ENCODE assay signal across 29 cellular contexts in genomic region chr22:41040483-41040882, GRCh38.
"Had no signal": no experiment of that assay in that cellular context is flagged by ENCODE, and none has a peak within 500 bp of the region (broad histone marks: within the 10 kb centered on the region; RNA-seq: fewer than 3 reads in every experiment).

No MANE protein-coding gene starts in this region.

- H3K36me3 ChIP-seq: neutrophil, pancreas, prostate gland, right atrium auricular region, spleen, suprapubic skin, tibial artery, transverse colon, upper lobe of right lung, uterus had no signal

- FAIRE-seq: pancreas had no signal

- ATAC-seq: naive thymus-derived CD8-positive, alpha-beta T cell; natural killer cell treated with Interleukin-12 subunit alpha and Interleukin-12 subunit beta and Interleukin-15 and Interleukin-18, amount 100 ng/mL, for 72 hours; pancreas; sciatic nerve; stimulated activated memory B cell treated with anti-CD40 and anti-IgM and Interleukin-4, amounts not matched to agents 10 μg/mL and 1 μg/mL and 100 μg/mL, for 72 hours; stimulated activated naive CD8-positive, alpha-beta T cell treated with anti-CD3 and anti-CD28 coated beads, Interleukin-15, amount 100 ng/mL, for 72 hours; stimulated activated naive CD8-positive, alpha-beta T cell treated with anti-CD3 and anti-CD28 coated beads, Interleukin-15, Interleukin-2, amounts not matched to agents 100 U/mL and 50 U/mL, for 24 hours; upper lobe of right lung had no signal

- H3K4me2 ChIP-seq: smooth muscle cell had no signal

- H3K27me3 ChIP-seq: neutrophil, pancreas, right atrium auricular region, spleen, suprapubic skin, testis, transverse colon, upper lobe of right lung, uterus had no signal

- H3K9me3 ChIP-seq: neutrophil, pancreas, prostate gland, right atrium auricular region, spleen, suprapubic skin, testis, tibial artery, transverse colon, upper lobe of right lung, uterus had no signal

- H3K4me3 ChIP-seq: pancreas, prostate gland, right atrium auricular region, skin epidermis, smooth muscle cell, spleen, suprapubic skin, testis, tibial artery, transverse colon, upper lobe of right lung, uterus had no signal

- H3K27ac ChIP-seq: neutrophil, pancreas, prostate gland, right atrium auricular region, skin epidermis, spleen, suprapubic skin, testis, tibial artery, transverse colon, upper lobe of right lung, uterus had no signal

- H3K4me1 ChIP-seq: pancreas, prostate gland, right atrium auricular region, suprapubic skin, testis, tibial artery, transverse colon, upper lobe of right lung, uterus had no signal

- DNase-seq: naive thymus-derived CD8-positive, alpha-beta T cell; nephron progenitor cell; nucleus accumbens; pancreas; retina; stimulated activated CD4-positive, alpha-beta T cell treated with anti-CD3 and anti-CD28 coated beads, Interleukin-12 subunit alpha, Interleukin-12 subunit beta, amount 100 ng/mL, for 4 hours; stimulated activated CD4-positive, alpha-beta T cell treated with anti-CD3 and anti-CD28 coated beads, Interleukin-1b, Interleukin-23, amount 100 ng/mL, for 48 hours; stimulated activated CD4-positive, alpha-beta T cell treated with anti-CD3 and anti-CD28 coated beads, Interleukin-4, amount 100 ng/mL, for 1 hour; stimulated activated CD4-positive, alpha-beta T cell treated with anti-CD3 and anti-CD28 coated beads, Interleukin-4, amount 100 ng/mL, for 4 hours; stimulated activated CD8-positive, alpha-beta memory T cell treated with anti-CD3 and anti-CD28 coated beads, Interleukin-4, amount 100 ng/mL, for 48 hours; stimulated activated naive CD4-positive, alpha-beta T cell; stimulated activated naive CD8-positive, alpha-beta T cell treated with anti-CD3 and anti-CD28 coated beads, Interleukin-15, amount 100 ng/mL, for 72 hours; stimulated activated naive CD8-positive, alpha-beta T cell treated with anti-CD3 and anti-CD28 coated beads, Interleukin-15, Interleukin-2, amounts not matched to agents 100 U/mL and 50 U/mL, for 24 hours; substantia nigra; testis; tibial artery; transverse colon; upper lobe of right lung; uterus had no signal
